ENCODE assay signal across 18 cellular contexts in the genomic region with DNA sequence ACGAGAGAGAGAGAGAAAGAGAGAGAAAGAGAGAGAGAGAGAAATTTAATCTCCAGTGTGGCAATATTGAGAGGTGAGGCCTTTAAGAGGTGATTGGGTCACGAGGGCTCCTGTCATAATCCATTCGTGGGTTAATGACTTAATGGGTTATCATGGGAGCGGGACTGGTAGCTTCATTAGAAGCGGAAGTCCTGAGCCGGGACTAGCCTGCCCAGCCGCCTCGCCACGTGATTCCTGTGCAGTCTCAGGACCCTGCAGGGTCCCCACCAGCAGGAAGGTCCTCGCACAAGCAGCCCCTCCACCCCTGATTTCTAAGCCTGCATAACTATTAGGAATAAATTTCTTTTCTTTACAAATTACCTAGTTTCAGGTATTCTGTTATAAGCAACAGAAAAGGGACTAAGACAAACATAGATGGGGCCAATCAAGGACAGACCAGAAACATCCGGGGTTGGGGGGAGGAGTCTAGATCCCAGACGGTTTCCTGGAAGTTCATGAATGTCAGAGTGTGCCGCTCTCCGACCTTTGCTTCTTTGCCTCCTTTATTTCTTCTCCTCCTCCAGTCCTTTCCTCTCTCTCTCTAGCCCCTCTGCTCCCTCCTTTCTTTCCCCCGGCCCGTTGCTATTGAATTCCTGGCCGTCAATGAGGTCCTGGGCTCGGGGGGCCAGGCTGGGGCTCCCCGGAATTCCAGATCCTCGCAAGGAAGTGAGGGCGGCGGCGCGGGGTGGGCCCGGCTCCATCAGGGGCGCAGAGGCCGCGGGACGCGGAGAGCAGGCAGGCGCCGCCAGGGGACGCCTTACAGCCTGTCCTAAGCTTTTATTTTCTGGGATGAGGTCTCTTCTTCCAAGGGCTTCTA.
DNase-seq lines count a peak whose midpoint lies in the region; ATAC-seq and TF ChIP-seq lines count a peak whose summit lies in the region.
"Had no signal": no experiment of that assay in that cellular context is flagged by ENCODE, and none has a peak within 500 bp of the region (broad histone marks: within the 10 kb centered on the region; RNA-seq: fewer than 3 reads in every experiment).

No MANE protein-coding gene starts in this region.

- H3K4me1 ChIP-seq in HEK293 (ENCODE audit: control insufficient read depth, insufficient read depth, low read length) (no peaks in the 10 kb centered on the region), trophoblast cell (ENCODE audit: control insufficient read depth in 1 of 2, insufficient read depth in 2 of 2, low read length in 2 of 2) (peaks cover 0 to 4% of the 10 kb centered on the region in 2 experiments)
- H3K4me1 ChIP-seq: Peyer's patch had no signal

- H2AK5ac ChIP-seq in trophoblast cell (ENCODE audit: low read length) = no peak overlapping the region

- peak overlapping the region; percentile 32 for H2BK12ac ChIP-seq in trophoblast cell (ENCODE audit: low read length)

- peaks cover 10% of the 10 kb centered on the region for H3K9me3 Mint-ChIP-seq in WTC11

- TF ChIP-seq CTCF in HEK293 (tag by site-specific recombination; IDR thresholded peaks at IDR 0.05) (no peak), WTC11 (IDR thresholded peaks at IDR 0.05) (no peak)

- CTCF ChIA-PET in HEK293 (lab: Yijun Ruan, JAX) (interaction anchor here (0.6 kb wide), 1 partner anchor 39 kb away, joined by 3 read pairs; no protein-coding TSS in a partner anchor), WTC11 (lab: Charles Lee) (interaction anchor here (0.6 to 2.3 kb wide), 14 partner anchors 10 to 148 kb away, joined by 3 to 8 read pairs (median 4); partner anchors contain the start of gene CYP26A1)

- H3K4me1 Mint-ChIP-seq in WTC11 = peaks cover 15% of the 10 kb centered on the region

- H3K36me3 ChIP-seq in HEK293 (ENCODE audit: control insufficient read depth in 2 of 2, insufficient read depth in 1 of 2, low read length in 2 of 2) (no peaks in the 10 kb centered on the region), trophoblast cell (ENCODE audit: control insufficient read depth in 1 of 2, insufficient read depth in 2 of 2, low read length in 2 of 2) (no peaks in the 10 kb centered on the region)
- H3K36me3 ChIP-seq: Peyer's patch had no signal

- POLR2A ChIA-PET in HEK293 (lab: Yijun Ruan, JAX) (interaction anchor here (0.7 kb wide), 1 partner anchor 266 kb away, joined by 5 read pairs; no protein-coding TSS in a partner anchor), WTC11 (lab: Charles Lee) (no interaction called here)

- no peak overlapping the region for H3K18ac ChIP-seq in trophoblast cell (ENCODE audit: low read length)

- no peaks in the 10 kb centered on the region for H3K9me3 ChIP-seq in HEK293 (ENCODE audit: control insufficient read depth, insufficient read depth, low read depth, low read length)
- no peaks in the 10 kb centered on the region for H3K9me3 ChIP-seq in trophoblast cell (ENCODE audit: insufficient read depth, low read depth, low read length)
- H3K9me3 ChIP-seq: Peyer's patch had no signal

- H3K14ac ChIP-seq in trophoblast cell (ENCODE audit: low read length) = no peak overlapping the region

- no peak overlapping the region for H3K23ac ChIP-seq in trophoblast cell (ENCODE audit: low read length)

- H3K4me3 ChIP-seq in HEK293 (ENCODE audit: low read depth, low read length) (no peak overlapping the region), trophoblast cell (ENCODE audit: low read depth, low read length) (no peak overlapping the region)
- H3K4me3 ChIP-seq: GM23248, Peyer's patch had no signal

- no peak overlapping the region for H4K12ac ChIP-seq in trophoblast cell (ENCODE audit: low read depth, low read length)

- no peak overlapping the region for H4K8ac ChIP-seq in trophoblast cell (ENCODE audit: low read depth, low read length)

- H2BK120ac ChIP-seq in trophoblast cell (ENCODE audit: insufficient read depth, low read length, poor library complexity) = no peak overlapping the region

- H2AFZ ChIP-seq in trophoblast cell (ENCODE audit: insufficient read depth, low read length, poor library complexity) = no peak overlapping the region
- H2AFZ ChIP-seq: GM23248 had no signal

- H3K36me3 Mint-ChIP-seq in WTC11 = peaks cover 10% of the 10 kb centered on the region

- H3K27ac Mint-ChIP-seq in WTC11 = no peak overlapping the region

- H3K79me1 ChIP-seq in trophoblast cell (ENCODE audit: low read length) = no peaks in the 10 kb centered on the region

- no peak overlapping the region for H4K91ac ChIP-seq in trophoblast cell (ENCODE audit: low read depth, low read length)

- no peak overlapping the region for H3K4me3 Mint-ChIP-seq in WTC11

- no CpG with 5 or more reads among the region's 33 CpGs for WGBS in trophoblast cell (ENCODE audit: extremely low coverage, insufficient coverage, insufficient read length)

- no peaks in the 10 kb centered on the region for H3K27me3 ChIP-seq in trophoblast cell (ENCODE audit: insufficient read depth, low read length)
- H3K27me3 ChIP-seq: Peyer's patch had no signal

- H3K9ac ChIP-seq in trophoblast cell (ENCODE audit: low read length) = no peak overlapping the region
- H3K9ac ChIP-seq: GM23248 had no signal

- no peak overlapping the region for H3K27ac ChIP-seq in HEK293 (ENCODE audit: extremely low read depth, low read depth, low read length)
- H3K27ac ChIP-seq in trophoblast cell (ENCODE audit: low read depth, low read length) = no peak overlapping the region
- H3K27ac ChIP-seq: GM23248, Peyer's patch had no signal

- H3K27me3 Mint-ChIP-seq in WTC11 (ENCODE audit: low read depth) = peaks cover 14% of the 10 kb centered on the region; the same call in 1 of the 2 replicates

- H2BK5ac ChIP-seq in trophoblast cell (ENCODE audit: low read depth, low read length, poor library complexity) = no peak overlapping the region

- no peaks in the 10 kb centered on the region for H3K79me2 ChIP-seq in trophoblast cell (ENCODE audit: control insufficient read depth, insufficient read depth, low read length, poor library complexity)

- no peak overlapping the region for H3K4me2 ChIP-seq in trophoblast cell (ENCODE audit: low read length)

- DNase-seq in WTC11 (ENCODE audit: low spot score) = peak; percentile 56
- peak; percentile 50 for DNase-seq in islet precursor cell
- DNase-seq in trophoblast cell = peak in 1 of 2 donors; percentile 27
- no peak for DNase-seq in NCI-H187 treated with DMSO at 0.1 percent for 48 hours (lab: John Stamatoyannopoulos, UW)
- DNase-seq in activated gamma-delta T cell (lab: John Stamatoyannopoulos, UW) = no peak
- DNase-seq: ACHN, C1 segment of cervical spinal cord, DMS 273 treated with DMSO at 0.1 percent for 48 hours, GF-D8, GM23248, NCI-H1417, NCI-H187, NCI-H226 had no signal

- ATAC-seq in WTC11 (peak; percentile 79), GM21576 (IDR thresholded peaks at IDR 0.05; ENCODE audit: unreplicated experiment) (no peak), GM18867 (IDR thresholded peaks at IDR 0.05; ENCODE audit: unreplicated experiment) (no peak)
- ATAC-seq: Right ventricle myocardium inferior had no signal

- no peak overlapping the region for H3K4ac ChIP-seq in trophoblast cell (ENCODE audit: low read depth, low read length)

TF ChIP-seq in HEK293, 187 proteins besides CTCF, POLR2A, EP300 and RAD21:
- TF ChIP-seq, protein P1, sequence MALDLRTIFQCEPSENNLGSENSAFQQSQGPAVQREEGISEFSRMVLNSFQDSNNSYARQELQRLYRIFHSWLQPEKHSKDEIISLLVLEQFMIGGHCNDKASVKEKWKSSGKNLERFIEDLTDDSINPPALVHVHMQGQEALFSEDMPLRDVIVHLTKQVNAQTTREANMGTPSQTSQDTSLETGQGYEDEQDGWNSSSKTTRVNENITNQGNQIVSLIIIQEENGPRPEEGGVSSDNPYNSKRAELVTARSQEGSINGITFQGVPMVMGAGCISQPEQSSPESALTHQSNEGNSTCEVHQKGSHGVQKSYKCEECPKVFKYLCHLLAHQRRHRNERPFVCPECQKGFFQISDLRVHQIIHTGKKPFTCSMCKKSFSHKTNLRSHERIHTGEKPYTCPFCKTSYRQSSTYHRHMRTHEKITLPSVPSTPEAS (tag by site-specific recombination; IDR thresholded peaks at IDR 0.05) = peak; percentile 62
- no peak for TF ChIP-seq ZNF140 (tag by site-specific recombination; IDR thresholded peaks at IDR 0.05)

TF ChIP-seq in WTC11, 78 proteins besides CTCF, POLR2A, EP300 and RAD21:
- TF ChIP-seq, protein P2, sequence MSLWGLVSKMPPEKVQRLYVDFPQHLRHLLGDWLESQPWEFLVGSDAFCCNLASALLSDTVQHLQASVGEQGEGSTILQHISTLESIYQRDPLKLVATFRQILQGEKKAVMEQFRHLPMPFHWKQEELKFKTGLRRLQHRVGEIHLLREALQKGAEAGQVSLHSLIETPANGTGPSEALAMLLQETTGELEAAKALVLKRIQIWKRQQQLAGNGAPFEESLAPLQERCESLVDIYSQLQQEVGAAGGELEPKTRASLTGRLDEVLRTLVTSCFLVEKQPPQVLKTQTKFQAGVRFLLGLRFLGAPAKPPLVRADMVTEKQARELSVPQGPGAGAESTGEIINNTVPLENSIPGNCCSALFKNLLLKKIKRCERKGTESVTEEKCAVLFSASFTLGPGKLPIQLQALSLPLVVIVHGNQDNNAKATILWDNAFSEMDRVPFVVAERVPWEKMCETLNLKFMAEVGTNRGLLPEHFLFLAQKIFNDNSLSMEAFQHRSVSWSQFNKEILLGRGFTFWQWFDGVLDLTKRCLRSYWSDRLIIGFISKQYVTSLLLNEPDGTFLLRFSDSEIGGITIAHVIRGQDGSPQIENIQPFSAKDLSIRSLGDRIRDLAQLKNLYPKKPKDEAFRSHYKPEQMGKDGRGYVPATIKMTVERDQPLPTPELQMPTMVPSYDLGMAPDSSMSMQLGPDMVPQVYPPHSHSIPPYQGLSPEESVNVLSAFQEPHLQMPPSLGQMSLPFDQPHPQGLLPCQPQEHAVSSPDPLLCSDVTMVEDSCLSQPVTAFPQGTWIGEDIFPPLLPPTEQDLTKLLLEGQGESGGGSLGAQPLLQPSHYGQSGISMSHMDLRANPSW (CRISPR knock-in tag; conservative IDR thresholded peaks at IDR 0.05; ENCODE audit: low read depth) = no peak
TF ChIP-seq in WTC11: peak in this region for 0.

Comparison
In these comparisons a context has a peak if more than half of its experiments do, and no peak if none do; other contexts are left out.
1. DNase-seq: peak in WTC11 (single experiment) and islet precursor cell (single experiment); none in NCI-H187 treated with DMSO at 0.1 percent for 48 hours (single experiment) and activated gamma-delta T cell (single experiment).